9 cellular contexts compared by ENCODE assay signal in the genomic region with DNA sequence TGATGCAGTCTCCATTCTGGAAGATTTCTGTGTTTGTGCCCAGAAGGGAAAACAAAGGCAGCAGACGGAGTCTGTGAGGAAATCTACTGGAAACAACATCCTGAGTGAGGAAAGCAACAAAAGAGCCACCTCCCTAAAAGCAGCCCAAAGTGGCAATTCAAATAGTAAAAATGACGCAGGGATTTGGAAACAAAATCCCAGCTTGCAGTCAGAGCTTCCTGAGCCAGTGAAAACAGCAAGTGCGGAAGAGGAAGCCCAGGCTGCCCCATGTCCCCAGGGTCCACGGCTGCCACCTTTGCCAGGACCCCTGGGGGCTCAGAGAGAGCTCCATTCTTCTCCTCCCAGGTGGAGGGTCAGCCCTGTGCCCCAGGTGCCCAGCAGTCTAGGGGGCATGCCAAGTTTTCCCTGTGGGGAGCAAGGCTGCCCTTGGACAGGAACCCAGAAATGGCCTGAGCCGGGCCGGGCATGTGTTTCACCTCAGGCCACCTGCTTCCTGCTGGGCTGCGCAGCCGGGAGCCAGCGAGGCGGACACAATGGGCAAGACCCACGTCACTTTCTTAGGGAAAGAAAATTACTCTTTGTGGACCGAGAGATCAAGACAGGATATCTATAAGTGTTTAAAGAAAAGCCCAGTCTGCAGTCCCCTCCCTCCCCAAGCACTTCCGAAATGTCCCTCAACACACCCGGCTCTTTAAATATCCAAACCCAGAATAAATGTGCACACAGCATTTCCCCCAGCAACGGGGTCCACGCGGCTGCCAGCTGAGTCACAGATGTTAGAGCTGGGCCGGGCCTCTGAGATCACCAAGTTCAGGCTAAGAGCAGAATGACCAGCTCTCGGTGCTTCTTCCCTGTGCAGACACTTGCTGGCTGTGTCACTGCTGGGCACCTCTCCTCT.
DNase-seq lines count a peak whose midpoint lies in the region; ATAC-seq lines count a peak whose summit lies in the region.
"Had no signal": no experiment of that assay in that cellular context is flagged by ENCODE, and none has a peak within 500 bp of the region (broad histone marks: within the 10 kb centered on the region; RNA-seq: fewer than 3 reads in every experiment).

No MANE protein-coding gene starts in this region.

- peak overlapping the region; percentile 46 for H3K4me3 ChIP-seq in skeletal muscle satellite cell (ENCODE audit: low read length)

- no peaks in the 10 kb centered on the region for H3K27me3 ChIP-seq in skeletal muscle satellite cell (ENCODE audit: control insufficient read depth, insufficient read depth, low read length)

- no peaks in the 10 kb centered on the region for H3K9me3 ChIP-seq in skeletal muscle satellite cell (replicated peaks; ENCODE audit: low read length)

- peaks cover 35% of the 10 kb centered on the region for H3K4me1 ChIP-seq in skeletal muscle satellite cell (ENCODE audit: control insufficient read depth, insufficient read depth, low read length)

- peak overlapping the region; percentile 70 for H3K27ac ChIP-seq in angular gyrus (ENCODE audit: low read depth, low read length)

- no peak for ATAC-seq in GM18520 (IDR thresholded peaks at IDR 0.05; ENCODE audit: unreplicated experiment)

- DNase-seq in HCEC 1CT (peak; percentile 85), hypothalamus (lab: John Stamatoyannopoulos, UW) (peak in 44 of 51 donors; percentile 21 to 83 (median 58)), SW480 (ENCODE audit: low spot score) (no peak), NCI-H524 treated with DMSO at 0.1 percent for 48 hours (lab: John Stamatoyannopoulos, UW) (no peak)
- no peak for DNase-seq in activated CD4-positive, alpha-beta T cell treated with anti-CD3 and anti-CD28 coated beads for 4 hours
- DNase-seq: activated naive CD8-positive, alpha-beta T cell treated with anti-CD3 and anti-CD28 coated beads, Interleukin-2, amount 10 ng/mL, durations not matched to agents 7 days and 5 days had no signal

- peak overlapping the region; percentile 76 for H3K4me2 ChIP-seq in skeletal muscle satellite cell (ENCODE audit: low read length)

- H3K9ac ChIP-seq in skeletal muscle satellite cell (ENCODE audit: low read depth, low read length), result peak overlapping the region; percentile 72

- H3K36me3 ChIP-seq in skeletal muscle satellite cell (ENCODE audit: insufficient read depth, low read length), result no peaks in the 10 kb centered on the region

Comparison
In these comparisons a context has a peak if more than half of its experiments do, and no peak if none do; other contexts are left out.
1. DNase-seq: peak in HCEC 1CT (single experiment) and hypothalamus (44 of 51); none in activated CD4-positive, alpha-beta T cell treated with anti-CD3 and anti-CD28 coated beads for 4 hours (0 of 2), SW480 (single experiment) and NCI-H524 treated with DMSO at 0.1 percent for 48 hours (single experiment).